8 cellular contexts compared by ENCODE assay signal in genomic region chr11:65013130-65013691, GRCh38. TPM values are rescaled to one million over a fixed set of nuclear protein-coding genes. Genes with fewer than 3 reads are reported as not detected.
A peak's percentile ranks its signal among the peaks of the same experiment; 100 is the strongest.
DNase-seq lines count a peak whose midpoint lies in the region; ATAC-seq and TF ChIP-seq lines count a peak whose summit lies in the region.

No MANE protein-coding gene starts in this region.

- no peak overlapping the region for H3K14ac ChIP-seq in mesenchymal stem cell (ENCODE audit: low read length in 2 of 2)

- no peaks in the 10 kb centered on the region for H3K27me3 ChIP-seq in mesenchymal stem cell (ENCODE audit: control insufficient read depth in 1 of 2, insufficient read depth in 1 of 2, low read length in 2 of 2)

- H2BK5ac ChIP-seq in mesenchymal stem cell (ENCODE audit: low read depth, low read length, poor library complexity, severe bottlenecking), result no peak overlapping the region

- peak overlapping the region; percentile 99 for H3K27ac ChIP-seq in mesenchymal stem cell (ENCODE audit: low read length, poor library complexity, severe bottlenecking)

- H2BK12ac ChIP-seq in mesenchymal stem cell (ENCODE audit: low read length in 2 of 2), result peak overlapping the region in 1 of 2 experiments; percentile 75

- peaks cover 5 to 7% of the 10 kb centered on the region in 2 experiments for H3K36me3 ChIP-seq in mesenchymal stem cell (ENCODE audit: control insufficient read depth in 1 of 2, insufficient read depth in 2 of 2, low read depth in 1 of 2, low read length in 2 of 2)

- H3K4me3 ChIP-seq in mesenchymal stem cell (ENCODE audit: insufficient read depth in 1 of 2, low read depth in 1 of 2, low read length in 2 of 2), result peak overlapping the region; percentile 80 to 85

- no peak overlapping the region for H2BK15ac ChIP-seq in mesenchymal stem cell (ENCODE audit: low read depth, poor library complexity, severe bottlenecking)

- TF ChIP-seq CTCF in GM20000 (IDR thresholded peaks at IDR 0.05; ENCODE audit: extremely low read depth, missing control alignments), result peak; percentile 77

- DNase-seq in Ammon's horn (ENCODE audit: low spot score) (peak; percentile 91), GM20000 (ENCODE audit: low spot score) (peak; percentile 95), NCI-H1048 (lab: John Stamatoyannopoulos, UW) (peak; percentile 67), mesenchymal stem cell (peak; percentile 91)
- DNase-seq in activated CD4-positive, alpha-beta T cell treated with anti-CD3 and anti-CD28 coated beads, Interleukin-2, amount 50 U/mL, for 48 hours, result peak; percentile 93 to 95
- DNase-seq in effector CD4-positive, alpha-beta T cell, result peak; percentile 85
- peak; percentile 78 to 84 for DNase-seq in stimulated activated CD8-positive, alpha-beta memory T cell treated with anti-CD3 and anti-CD28 coated beads, Interleukin-15, amount 100 ng/mL, for 4 hours (ENCODE audit: low read depth in 2 of 2)

- no peak overlapping the region for H3K23ac ChIP-seq in mesenchymal stem cell (ENCODE audit: low read length in 2 of 2)

- H3K4ac ChIP-seq in mesenchymal stem cell (ENCODE audit: low read depth in 1 of 2, low read length in 2 of 2), result no peak overlapping the region

- H3K18ac ChIP-seq in mesenchymal stem cell (ENCODE audit: low read depth in 1 of 2, low read length in 2 of 2), result peak overlapping the region in 1 of 2 experiments; percentile 34

- H4K91ac ChIP-seq in mesenchymal stem cell (ENCODE audit: low read length), result no peak overlapping the region

- H3K4me1 ChIP-seq in mesenchymal stem cell (ENCODE audit: control insufficient read depth, insufficient read depth, low read depth, low read length), result peaks cover 12% of the 10 kb centered on the region

- H3K4me2 ChIP-seq in mesenchymal stem cell (ENCODE audit: low read length, poor library complexity, severe bottlenecking), result peak overlapping the region; percentile 95

- H3K9ac ChIP-seq in mesenchymal stem cell (ENCODE audit: low read length), result peak overlapping the region; percentile 96

- no peaks in the 10 kb centered on the region for H3K9me3 ChIP-seq in mesenchymal stem cell (ENCODE audit: control insufficient read depth, low read length)

- H3K79me1 ChIP-seq in mesenchymal stem cell (replicated peaks; ENCODE audit: low read length, poor library complexity, severe bottlenecking), result peaks cover 15% of the 10 kb centered on the region

- 28% methylated on average over 14 of the region's 14 CpGs for WGBS in mesenchymal stem cell

- no peak overlapping the region for H2AFZ ChIP-seq in mesenchymal stem cell (ENCODE audit: low read depth, low read length)

- ATAC-seq in GM18907 (IDR thresholded peaks at IDR 0.05; ENCODE audit: unreplicated experiment), result no peak

- no peak overlapping the region for H4K8ac ChIP-seq in mesenchymal stem cell (ENCODE audit: low read length)

- no peak overlapping the region for H2AK5ac ChIP-seq in mesenchymal stem cell (ENCODE audit: low read length, severe bottlenecking)

- H2BK120ac ChIP-seq in mesenchymal stem cell (ENCODE audit: low read depth, low read length), result no peak overlapping the region

RNA-seq across cellular contexts. Expression of gene ARL2, which starts 0.7 kb away (rescaled TPM):
- 86.1 TPM for polyA plus RNA-seq in mesenchymal stem cell (2013, experiment 1 of 2)
- 84.5 TPM for polyA plus RNA-seq in mesenchymal stem cell (2013, experiment 2 of 2)

RNA-seq across cellular contexts. Expression of gene SNX15, which starts 14.0 kb away (rescaled TPM):
- polyA plus RNA-seq in mesenchymal stem cell (2013, experiment 1 of 2), result 18.5 TPM
- 17.5 TPM for polyA plus RNA-seq in mesenchymal stem cell (2013, experiment 2 of 2)

RNA-seq across cellular contexts. Expression of gene BATF2, which starts 16.4 kb away (rescaled TPM):
- 2.2 TPM for polyA plus RNA-seq in mesenchymal stem cell (2013, experiment 1 of 2)
- 2.3 TPM for polyA plus RNA-seq in mesenchymal stem cell (2013, experiment 2 of 2)

RNA-seq across cellular contexts. Expression of gene SAC3D1, which starts 27.8 kb away (rescaled TPM):
- 8.2 TPM for polyA plus RNA-seq in mesenchymal stem cell (2013, experiment 1 of 2)
- polyA plus RNA-seq in mesenchymal stem cell (2013, experiment 2 of 2), result 8.5 TPM

RNA-seq across cellular contexts. Expression of gene MAJIN, which starts 41.3 kb away (rescaled TPM):
- not detected for polyA plus RNA-seq in mesenchymal stem cell (2013, experiment 1 of 2)
- not detected for polyA plus RNA-seq in mesenchymal stem cell (2013, experiment 2 of 2)
